ENCODE assay signal across 1 cellular context in the genomic region with DNA sequence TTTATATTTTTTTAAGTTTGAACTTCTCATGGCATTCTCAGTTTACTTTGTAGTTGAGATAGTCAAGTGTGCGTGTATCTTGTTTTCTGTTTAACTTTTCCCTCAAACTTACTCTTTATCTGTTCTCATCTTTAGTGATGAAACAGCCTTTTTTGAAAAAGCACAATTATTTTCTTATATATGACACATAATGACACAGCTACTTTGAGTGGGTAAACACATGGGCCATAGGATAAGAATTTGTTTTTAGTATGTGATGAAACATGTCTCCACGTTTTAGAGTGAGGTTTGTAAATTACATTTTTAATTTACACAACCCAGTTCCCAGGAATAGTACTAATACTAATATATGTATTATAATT.
TF ChIP-seq lines count a peak whose summit lies in the region.

No MANE protein-coding gene starts in this region.

TF ChIP-seq in K562, 482 proteins besides CTCF, POLR2A, EP300 and RAD21 (continued from another document and continues in another):
- TF ChIP-seq, protein P1, sequence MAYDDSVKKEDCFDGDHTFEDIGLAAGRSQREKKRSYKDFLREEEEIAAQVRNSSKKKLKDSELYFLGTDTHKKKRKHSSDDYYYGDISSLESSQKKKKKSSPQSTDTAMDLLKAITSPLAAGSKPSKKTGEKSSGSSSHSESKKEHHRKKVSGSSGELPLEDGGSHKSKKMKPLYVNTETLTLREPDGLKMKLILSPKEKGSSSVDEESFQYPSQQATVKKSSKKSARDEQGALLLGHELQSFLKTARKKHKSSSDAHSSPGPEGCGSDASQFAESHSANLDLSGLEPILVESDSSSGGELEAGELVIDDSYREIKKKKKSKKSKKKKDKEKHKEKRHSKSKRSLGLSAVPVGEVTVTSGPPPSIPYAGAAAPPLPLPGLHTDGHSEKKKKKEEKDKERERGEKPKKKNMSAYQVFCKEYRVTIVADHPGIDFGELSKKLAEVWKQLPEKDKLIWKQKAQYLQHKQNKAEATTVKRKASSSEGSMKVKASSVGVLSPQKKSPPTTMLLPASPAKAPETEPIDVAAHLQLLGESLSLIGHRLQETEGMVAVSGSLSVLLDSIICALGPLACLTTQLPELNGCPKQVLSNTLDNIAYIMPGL (CRISPR knock-in tag; IDR thresholded peaks at IDR 0.05) = no peak
- TF ChIP-seq, protein P2, sequence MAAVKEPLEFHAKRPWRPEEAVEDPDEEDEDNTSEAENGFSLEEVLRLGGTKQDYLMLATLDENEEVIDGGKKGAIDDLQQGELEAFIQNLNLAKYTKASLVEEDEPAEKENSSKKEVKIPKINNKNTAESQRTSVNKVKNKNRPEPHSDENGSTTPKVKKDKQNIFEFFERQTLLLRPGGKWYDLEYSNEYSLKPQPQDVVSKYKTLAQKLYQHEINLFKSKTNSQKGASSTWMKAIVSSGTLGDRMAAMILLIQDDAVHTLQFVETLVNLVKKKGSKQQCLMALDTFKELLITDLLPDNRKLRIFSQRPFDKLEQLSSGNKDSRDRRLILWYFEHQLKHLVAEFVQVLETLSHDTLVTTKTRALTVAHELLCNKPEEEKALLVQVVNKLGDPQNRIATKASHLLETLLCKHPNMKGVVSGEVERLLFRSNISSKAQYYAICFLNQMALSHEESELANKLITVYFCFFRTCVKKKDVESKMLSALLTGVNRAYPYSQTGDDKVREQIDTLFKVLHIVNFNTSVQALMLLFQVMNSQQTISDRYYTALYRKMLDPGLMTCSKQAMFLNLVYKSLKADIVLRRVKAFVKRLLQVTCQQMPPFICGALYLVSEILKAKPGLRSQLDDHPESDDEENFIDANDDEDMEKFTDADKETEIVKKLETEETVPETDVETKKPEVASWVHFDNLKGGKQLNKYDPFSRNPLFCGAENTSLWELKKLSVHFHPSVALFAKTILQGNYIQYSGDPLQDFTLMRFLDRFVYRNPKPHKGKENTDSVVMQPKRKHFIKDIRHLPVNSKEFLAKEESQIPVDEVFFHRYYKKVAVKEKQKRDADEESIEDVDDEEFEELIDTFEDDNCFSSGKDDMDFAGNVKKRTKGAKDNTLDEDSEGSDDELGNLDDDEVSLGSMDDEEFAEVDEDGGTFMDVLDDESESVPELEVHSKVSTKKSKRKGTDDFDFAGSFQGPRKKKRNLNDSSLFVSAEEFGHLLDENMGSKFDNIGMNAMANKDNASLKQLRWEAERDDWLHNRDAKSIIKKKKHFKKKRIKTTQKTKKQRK (IDR thresholded peaks at IDR 0.05; ENCODE audit: borderline replicate concordance, low read depth, low read length) = no peak
- TF ChIP-seq L3MBTL2 (IDR thresholded peaks at IDR 0.05) (0 out of 2 replicates have a peak, but pooled peaks have one; percentile 9), EHMT2 (IDR thresholded peaks at IDR 0.05) (no peak), ZBTB8A (IDR thresholded peaks at IDR 0.05; ENCODE audit: partially characterized antibody) (no peak), THRAP3 (IDR thresholded peaks at IDR 0.05; ENCODE audit: borderline replicate concordance) (no peak), ILF3 (IDR thresholded peaks at IDR 0.05; ENCODE audit: borderline replicate concordance) (no peak), CBX1 (IDR thresholded peaks at IDR 0.05; ENCODE audit: low read depth) (no peak), TOE1 (IDR thresholded peaks at IDR 0.05; ENCODE audit: borderline replicate concordance) (no peak), TOE1 (CRISPR knock-in tag; IDR thresholded peaks at IDR 0.05; ENCODE audit: borderline replicate concordance, low read depth) (no peak), ZNF282 (CRISPR knock-in tag; IDR thresholded peaks at IDR 0.05) (no peak), MAFF (IDR thresholded peaks at IDR 0.05; ENCODE audit: low read length) (peak; percentile 80), HMG20B (CRISPR knock-in tag; IDR thresholded peaks at IDR 0.05) (no peak), HNRNPUL1 (IDR thresholded peaks at IDR 0.05; ENCODE audit: low read length) (no peak), ZNF24 (IDR thresholded peaks at IDR 0.05) (no peak), CEBPG (CRISPR knock-in tag; IDR thresholded peaks at IDR 0.05) (no peak), CEBPG (tag; conservative IDR thresholded peaks at IDR 0.05 in 1 of 2, IDR thresholded peaks at IDR 0.05 in 1 of 2) (peak; percentile 23 to 72; a peak in 3 of 4 replicates), MAFK (IDR thresholded peaks at IDR 0.05; ENCODE audit: low read length) (peak; percentile 76), SOX6 (IDR thresholded peaks at IDR 0.05) (peak; percentile 37; the same call in 1 of the 2 replicates), BDP1 (IDR thresholded peaks at IDR 0.05; ENCODE audit: insufficient read depth, insufficient read length) (no peak), MEIS2 (IDR thresholded peaks at IDR 0.05; ENCODE audit: partially characterized antibody) (peak; percentile 71), ATF7 (IDR thresholded peaks at IDR 0.05) (peak; percentile 49; the same call in 1 of the 2 replicates), ZNF23 (CRISPR knock-in tag; IDR thresholded peaks at IDR 0.05) (no peak), FOXA3 (CRISPR knock-in tag; conservative IDR thresholded peaks at IDR 0.05 in 1 of 2, IDR thresholded peaks at IDR 0.05 in 1 of 2) (peak in 1 of 2 experiments; percentile 62; a peak in 2 of 4 replicates)
- TF ChIP-seq, protein P3, sequence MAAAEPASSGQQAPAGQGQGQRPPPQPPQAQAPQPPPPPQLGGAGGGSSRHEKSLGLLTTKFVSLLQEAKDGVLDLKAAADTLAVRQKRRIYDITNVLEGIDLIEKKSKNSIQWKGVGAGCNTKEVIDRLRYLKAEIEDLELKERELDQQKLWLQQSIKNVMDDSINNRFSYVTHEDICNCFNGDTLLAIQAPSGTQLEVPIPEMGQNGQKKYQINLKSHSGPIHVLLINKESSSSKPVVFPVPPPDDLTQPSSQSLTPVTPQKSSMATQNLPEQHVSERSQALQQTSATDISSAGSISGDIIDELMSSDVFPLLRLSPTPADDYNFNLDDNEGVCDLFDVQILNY (CRISPR knock-in tag; IDR thresholded peaks at IDR 0.05) = no peak
- TF ChIP-seq, protein P4, sequence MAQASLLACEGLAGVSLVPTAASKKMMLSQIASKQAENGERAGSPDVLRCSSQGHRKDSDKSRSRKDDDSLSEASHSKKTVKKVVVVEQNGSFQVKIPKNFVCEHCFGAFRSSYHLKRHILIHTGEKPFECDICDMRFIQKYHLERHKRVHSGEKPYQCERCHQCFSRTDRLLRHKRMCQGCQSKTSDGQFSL (CRISPR knock-in tag; IDR thresholded peaks at IDR 0.05) = no peak
- TF ChIP-seq, protein P4 (tag; IDR thresholded peaks at IDR 0.05) = no peak
- TF ChIP-seq, protein P5, sequence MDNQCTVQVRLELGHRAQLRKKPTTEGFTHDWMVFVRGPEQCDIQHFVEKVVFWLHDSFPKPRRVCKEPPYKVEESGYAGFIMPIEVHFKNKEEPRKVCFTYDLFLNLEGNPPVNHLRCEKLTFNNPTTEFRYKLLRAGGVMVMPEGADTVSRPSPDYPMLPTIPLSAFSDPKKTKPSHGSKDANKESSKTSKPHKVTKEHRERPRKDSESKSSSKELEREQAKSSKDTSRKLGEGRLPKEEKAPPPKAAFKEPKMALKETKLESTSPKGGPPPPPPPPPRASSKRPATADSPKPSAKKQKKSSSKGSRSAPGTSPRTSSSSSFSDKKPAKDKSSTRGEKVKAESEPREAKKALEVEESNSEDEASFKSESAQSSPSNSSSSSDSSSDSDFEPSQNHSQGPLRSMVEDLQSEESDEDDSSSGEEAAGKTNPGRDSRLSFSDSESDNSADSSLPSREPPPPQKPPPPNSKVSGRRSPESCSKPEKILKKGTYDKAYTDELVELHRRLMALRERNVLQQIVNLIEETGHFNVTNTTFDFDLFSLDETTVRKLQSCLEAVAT (IDR thresholded peaks at IDR 0.05) = no peak; a peak in 1 of 4 replicates
- TF ChIP-seq, protein P6, sequence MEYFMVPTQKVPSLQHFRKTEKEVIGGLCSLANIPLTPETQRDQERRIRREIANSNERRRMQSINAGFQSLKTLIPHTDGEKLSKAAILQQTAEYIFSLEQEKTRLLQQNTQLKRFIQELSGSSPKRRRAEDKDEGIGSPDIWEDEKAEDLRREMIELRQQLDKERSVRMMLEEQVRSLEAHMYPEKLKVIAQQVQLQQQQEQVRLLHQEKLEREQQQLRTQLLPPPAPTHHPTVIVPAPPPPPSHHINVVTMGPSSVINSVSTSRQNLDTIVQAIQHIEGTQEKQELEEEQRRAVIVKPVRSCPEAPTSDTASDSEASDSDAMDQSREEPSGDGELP (CRISPR knock-in tag; IDR thresholded peaks at IDR 0.05; ENCODE audit: borderline replicate concordance) = no peak
- TF ChIP-seq, protein P7, sequence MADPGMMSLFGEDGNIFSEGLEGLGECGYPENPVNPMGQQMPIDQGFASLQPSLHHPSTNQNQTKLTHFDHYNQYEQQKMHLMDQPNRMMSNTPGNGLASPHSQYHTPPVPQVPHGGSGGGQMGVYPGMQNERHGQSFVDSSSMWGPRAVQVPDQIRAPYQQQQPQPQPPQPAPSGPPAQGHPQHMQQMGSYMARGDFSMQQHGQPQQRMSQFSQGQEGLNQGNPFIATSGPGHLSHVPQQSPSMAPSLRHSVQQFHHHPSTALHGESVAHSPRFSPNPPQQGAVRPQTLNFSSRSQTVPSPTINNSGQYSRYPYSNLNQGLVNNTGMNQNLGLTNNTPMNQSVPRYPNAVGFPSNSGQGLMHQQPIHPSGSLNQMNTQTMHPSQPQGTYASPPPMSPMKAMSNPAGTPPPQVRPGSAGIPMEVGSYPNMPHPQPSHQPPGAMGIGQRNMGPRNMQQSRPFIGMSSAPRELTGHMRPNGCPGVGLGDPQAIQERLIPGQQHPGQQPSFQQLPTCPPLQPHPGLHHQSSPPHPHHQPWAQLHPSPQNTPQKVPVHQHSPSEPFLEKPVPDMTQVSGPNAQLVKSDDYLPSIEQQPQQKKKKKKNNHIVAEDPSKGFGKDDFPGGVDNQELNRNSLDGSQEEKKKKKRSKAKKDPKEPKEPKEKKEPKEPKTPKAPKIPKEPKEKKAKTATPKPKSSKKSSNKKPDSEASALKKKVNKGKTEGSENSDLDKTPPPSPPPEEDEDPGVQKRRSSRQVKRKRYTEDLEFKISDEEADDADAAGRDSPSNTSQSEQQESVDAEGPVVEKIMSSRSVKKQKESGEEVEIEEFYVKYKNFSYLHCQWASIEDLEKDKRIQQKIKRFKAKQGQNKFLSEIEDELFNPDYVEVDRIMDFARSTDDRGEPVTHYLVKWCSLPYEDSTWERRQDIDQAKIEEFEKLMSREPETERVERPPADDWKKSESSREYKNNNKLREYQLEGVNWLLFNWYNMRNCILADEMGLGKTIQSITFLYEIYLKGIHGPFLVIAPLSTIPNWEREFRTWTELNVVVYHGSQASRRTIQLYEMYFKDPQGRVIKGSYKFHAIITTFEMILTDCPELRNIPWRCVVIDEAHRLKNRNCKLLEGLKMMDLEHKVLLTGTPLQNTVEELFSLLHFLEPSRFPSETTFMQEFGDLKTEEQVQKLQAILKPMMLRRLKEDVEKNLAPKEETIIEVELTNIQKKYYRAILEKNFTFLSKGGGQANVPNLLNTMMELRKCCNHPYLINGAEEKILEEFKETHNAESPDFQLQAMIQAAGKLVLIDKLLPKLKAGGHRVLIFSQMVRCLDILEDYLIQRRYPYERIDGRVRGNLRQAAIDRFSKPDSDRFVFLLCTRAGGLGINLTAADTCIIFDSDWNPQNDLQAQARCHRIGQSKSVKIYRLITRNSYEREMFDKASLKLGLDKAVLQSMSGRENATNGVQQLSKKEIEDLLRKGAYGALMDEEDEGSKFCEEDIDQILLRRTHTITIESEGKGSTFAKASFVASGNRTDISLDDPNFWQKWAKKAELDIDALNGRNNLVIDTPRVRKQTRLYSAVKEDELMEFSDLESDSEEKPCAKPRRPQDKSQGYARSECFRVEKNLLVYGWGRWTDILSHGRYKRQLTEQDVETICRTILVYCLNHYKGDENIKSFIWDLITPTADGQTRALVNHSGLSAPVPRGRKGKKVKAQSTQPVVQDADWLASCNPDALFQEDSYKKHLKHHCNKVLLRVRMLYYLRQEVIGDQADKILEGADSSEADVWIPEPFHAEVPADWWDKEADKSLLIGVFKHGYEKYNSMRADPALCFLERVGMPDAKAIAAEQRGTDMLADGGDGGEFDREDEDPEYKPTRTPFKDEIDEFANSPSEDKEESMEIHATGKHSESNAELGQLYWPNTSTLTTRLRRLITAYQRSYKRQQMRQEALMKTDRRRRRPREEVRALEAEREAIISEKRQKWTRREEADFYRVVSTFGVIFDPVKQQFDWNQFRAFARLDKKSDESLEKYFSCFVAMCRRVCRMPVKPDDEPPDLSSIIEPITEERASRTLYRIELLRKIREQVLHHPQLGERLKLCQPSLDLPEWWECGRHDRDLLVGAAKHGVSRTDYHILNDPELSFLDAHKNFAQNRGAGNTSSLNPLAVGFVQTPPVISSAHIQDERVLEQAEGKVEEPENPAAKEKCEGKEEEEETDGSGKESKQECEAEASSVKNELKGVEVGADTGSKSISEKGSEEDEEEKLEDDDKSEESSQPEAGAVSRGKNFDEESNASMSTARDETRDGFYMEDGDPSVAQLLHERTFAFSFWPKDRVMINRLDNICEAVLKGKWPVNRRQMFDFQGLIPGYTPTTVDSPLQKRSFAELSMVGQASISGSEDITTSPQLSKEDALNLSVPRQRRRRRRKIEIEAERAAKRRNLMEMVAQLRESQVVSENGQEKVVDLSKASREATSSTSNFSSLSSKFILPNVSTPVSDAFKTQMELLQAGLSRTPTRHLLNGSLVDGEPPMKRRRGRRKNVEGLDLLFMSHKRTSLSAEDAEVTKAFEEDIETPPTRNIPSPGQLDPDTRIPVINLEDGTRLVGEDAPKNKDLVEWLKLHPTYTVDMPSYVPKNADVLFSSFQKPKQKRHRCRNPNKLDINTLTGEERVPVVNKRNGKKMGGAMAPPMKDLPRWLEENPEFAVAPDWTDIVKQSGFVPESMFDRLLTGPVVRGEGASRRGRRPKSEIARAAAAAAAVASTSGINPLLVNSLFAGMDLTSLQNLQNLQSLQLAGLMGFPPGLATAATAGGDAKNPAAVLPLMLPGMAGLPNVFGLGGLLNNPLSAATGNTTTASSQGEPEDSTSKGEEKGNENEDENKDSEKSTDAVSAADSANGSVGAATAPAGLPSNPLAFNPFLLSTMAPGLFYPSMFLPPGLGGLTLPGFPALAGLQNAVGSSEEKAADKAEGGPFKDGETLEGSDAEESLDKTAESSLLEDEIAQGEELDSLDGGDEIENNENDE (IDR thresholded peaks at IDR 0.05; ENCODE audit: low read depth, low read length) = no peak
- TF ChIP-seq, protein P8, sequence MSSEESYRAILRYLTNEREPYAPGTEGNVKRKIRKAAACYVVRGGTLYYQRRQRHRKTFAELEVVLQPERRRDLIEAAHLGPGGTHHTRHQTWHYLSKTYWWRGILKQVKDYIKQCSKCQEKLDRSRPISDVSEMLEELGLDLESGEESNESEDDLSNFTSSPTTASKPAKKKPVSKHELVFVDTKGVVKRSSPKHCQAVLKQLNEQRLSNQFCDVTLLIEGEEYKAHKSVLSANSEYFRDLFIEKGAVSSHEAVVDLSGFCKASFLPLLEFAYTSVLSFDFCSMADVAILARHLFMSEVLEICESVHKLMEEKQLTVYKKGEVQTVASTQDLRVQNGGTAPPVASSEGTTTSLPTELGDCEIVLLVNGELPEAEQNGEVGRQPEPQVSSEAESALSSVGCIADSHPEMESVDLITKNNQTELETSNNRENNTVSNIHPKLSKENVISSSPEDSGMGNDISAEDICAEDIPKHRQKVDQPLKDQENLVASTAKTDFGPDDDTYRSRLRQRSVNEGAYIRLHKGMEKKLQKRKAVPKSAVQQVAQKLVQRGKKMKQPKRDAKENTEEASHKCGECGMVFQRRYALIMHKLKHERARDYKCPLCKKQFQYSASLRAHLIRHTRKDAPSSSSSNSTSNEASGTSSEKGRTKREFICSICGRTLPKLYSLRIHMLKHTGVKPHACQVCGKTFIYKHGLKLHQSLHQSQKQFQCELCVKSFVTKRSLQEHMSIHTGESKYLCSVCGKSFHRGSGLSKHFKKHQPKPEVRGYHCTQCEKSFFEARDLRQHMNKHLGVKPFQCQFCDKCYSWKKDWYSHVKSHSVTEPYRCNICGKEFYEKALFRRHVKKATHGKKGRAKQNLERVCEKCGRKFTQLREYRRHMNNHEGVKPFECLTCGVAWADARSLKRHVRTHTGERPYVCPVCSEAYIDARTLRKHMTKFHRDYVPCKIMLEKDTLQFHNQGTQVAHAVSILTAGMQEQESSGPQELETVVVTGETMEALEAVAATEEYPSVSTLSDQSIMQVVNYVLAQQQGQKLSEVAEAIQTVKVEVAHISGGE (CRISPR knock-in tag; IDR thresholded peaks at IDR 0.05) = no peak
